In the genomic region with DNA sequence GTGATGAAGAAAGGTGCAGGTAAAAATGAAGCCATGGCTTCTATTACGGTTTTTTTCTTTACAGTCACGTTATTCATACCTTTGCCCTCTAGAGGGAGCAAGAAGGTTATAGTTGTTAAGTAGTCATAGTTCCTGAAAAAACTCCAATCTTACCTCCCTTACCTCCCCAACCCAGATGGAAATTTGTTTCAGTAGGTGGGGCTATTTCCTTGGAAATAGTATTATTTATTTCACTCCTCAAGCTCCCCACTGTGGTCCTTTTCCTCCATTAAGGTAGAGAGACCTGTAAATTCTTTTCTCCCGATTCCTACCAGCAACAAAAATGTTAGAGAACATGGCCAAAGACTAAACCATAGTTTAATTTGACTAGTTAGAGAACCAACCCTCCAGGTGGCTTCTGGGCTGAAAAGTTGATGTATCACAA, we compare ENCODE assay signal across 8 cellular contexts. TPM values are rescaled to one million over a fixed set of nuclear protein-coding genes. Genes with fewer than 3 reads are reported as not detected.
DNase-seq lines count a peak whose midpoint lies in the region; ATAC-seq and TF ChIP-seq lines count a peak whose summit lies in the region.

No MANE protein-coding gene starts in this region.

- peak; percentile 41 for DNase-seq in GM10248 (ENCODE audit: extremely low spot score)
- peak; percentile 31 for DNase-seq in MV-4-11 (lab: John Stamatoyannopoulos, UW)
- DNase-seq in RPMI7951 (ENCODE audit: low read depth) = peak; percentile 84
- peak; percentile 90 for DNase-seq in epithelial cell of esophagus (ENCODE audit: low read depth)
- peak; percentile 71 for DNase-seq in middle frontal gyrus (ENCODE audit: extremely low spot score, low spot score)
- DNase-seq in activated T-cell treated with anti-CD3 and anti-CD28 coated beads for 4 hours = no peak
- no peak for DNase-seq in activated effector memory CD4-positive, alpha-beta T cell treated with anti-CD3 and anti-CD28 coated beads, Interleukin-2, amount 50 U/mL, for 16 hours
- no peak for DNase-seq in activated T-cell treated with anti-CD3 and anti-CD28 coated beads, Interleukin-2, amount 50 U/mL, for 72 hours

- H3K4me3 Mint-ChIP-seq in activated T-cell treated with anti-CD3 and anti-CD28 coated beads, Interleukin-2, amount 50 U/mL, for 72 hours = no peak overlapping the region

- no peak overlapping the region for H3K4me3 ChIP-seq in epithelial cell of esophagus (ENCODE audit: low read length)

- CTCF ChIA-PET in GM10248 (lab: Yijun Ruan, JAX) = interaction anchor here (0.8 to 10.7 kb wide), 17 partner anchors 8 to 495 kb away, joined by 3 to 99 read pairs (median 5); no protein-coding TSS in a partner anchor

- no peaks in the 10 kb centered on the region for H3K27me3 Mint-ChIP-seq in activated T-cell treated with anti-CD3 and anti-CD28 coated beads, Interleukin-2, amount 50 U/mL, for 72 hours (ENCODE audit: low read depth)

- H3K9me3 Mint-ChIP-seq in activated T-cell treated with anti-CD3 and anti-CD28 coated beads, Interleukin-2, amount 50 U/mL, for 72 hours = no peaks in the 10 kb centered on the region

- H3K4me1 Mint-ChIP-seq in activated T-cell treated with anti-CD3 and anti-CD28 coated beads, Interleukin-2, amount 50 U/mL, for 72 hours (ENCODE audit: low read depth) = no peaks in the 10 kb centered on the region

- no peaks in the 10 kb centered on the region for H3K36me3 Mint-ChIP-seq in activated T-cell treated with anti-CD3 and anti-CD28 coated beads, Interleukin-2, amount 50 U/mL, for 72 hours (ENCODE audit: insufficient read depth in 2 of 2)

- POLR2A ChIA-PET in GM10248 (lab: Yijun Ruan, JAX) = no interaction called here

- ATAC-seq in activated T-cell treated with anti-CD3 and anti-CD28 coated beads, Interleukin-2, amount 50 U/mL, for 72 hours (replicated peaks in 1 of 2) = no peak

- no peak overlapping the region for H3K27ac Mint-ChIP-seq in activated T-cell treated with anti-CD3 and anti-CD28 coated beads, Interleukin-2, amount 50 U/mL, for 72 hours

- TF ChIP-seq CTCF in GM10248 (IDR thresholded peaks at IDR 0.05; ENCODE audit: control extremely low read depth, extremely low read depth, low read depth, missing control alignments) (peak; percentile 49), epithelial cell of esophagus (IDR thresholded peaks at IDR 0.05; ENCODE audit: insufficient read depth, low read depth, low read length, missing control alignments) (peak; percentile 73)

RNA-seq across cellular contexts. Expression of a gene that starts 43.4 kb away (rescaled TPM):
- 87.8 and 110 TPM in 2 replicates for total RNA-seq in RPMI7951 (2014; rRNA removed; shearing (Covaris generic))
- 10 to 100 TPM; 25.7 to 28.9 TPM for total RNA-seq in activated T-cell treated with anti-CD3 and anti-CD28 coated beads, Interleukin-2, amount 50 U/mL, for 72 hours

Comparison
In these comparisons a context has a peak if more than half of its experiments do, and no peak if none do; other contexts are left out.
1. DNase-seq: peak in GM10248 (single experiment), MV-4-11 (single experiment), RPMI7951 (single experiment), epithelial cell of esophagus (single experiment) and middle frontal gyrus (single experiment); none in activated T-cell treated with anti-CD3 and anti-CD28 coated beads for 4 hours (single experiment), activated effector memory CD4-positive, alpha-beta T cell treated with anti-CD3 and anti-CD28 coated beads, Interleukin-2, amount 50 U/mL, for 16 hours (single experiment) and activated T-cell treated with anti-CD3 and anti-CD28 coated beads, Interleukin-2, amount 50 U/mL, for 72 hours (0 of 2).